In genomic region chr11:63800921-63801320, GRCh38 we compare ENCODE assay signal across 7 cellular contexts.
"Had no signal": no experiment of that assay in that cellular context is flagged by ENCODE, and none has a peak within 500 bp of the region (broad histone marks: within the 10 kb centered on the region; RNA-seq: fewer than 3 reads in every experiment).

No MANE protein-coding gene starts in this region.

- H3K9me3 Mint-ChIP-seq: HFFc6, IgD-negative memory B cell had no signal

- H3K27ac Mint-ChIP-seq: GM23338, H9, HFFc6, IgD-negative memory B cell had no signal

- H3K27ac ChIP-seq: HL-60 had no signal

- H2AFZ ChIP-seq: GM23338 had no signal

- H3K4me2 ChIP-seq: GM23338 had no signal

- DNase-seq: H9, HCEC 1CT, HFFc6, KG1 had no signal

- H3K4me3 ChIP-seq: GM23338 had no signal

- H3K4me3 Mint-ChIP-seq: GM23338, H9, HFFc6, IgD-negative memory B cell had no signal

- H3K4me1 Mint-ChIP-seq: GM23338 had no signal
